Comparison of ENCODE assay signal across 10 cellular contexts in the genomic region with DNA sequence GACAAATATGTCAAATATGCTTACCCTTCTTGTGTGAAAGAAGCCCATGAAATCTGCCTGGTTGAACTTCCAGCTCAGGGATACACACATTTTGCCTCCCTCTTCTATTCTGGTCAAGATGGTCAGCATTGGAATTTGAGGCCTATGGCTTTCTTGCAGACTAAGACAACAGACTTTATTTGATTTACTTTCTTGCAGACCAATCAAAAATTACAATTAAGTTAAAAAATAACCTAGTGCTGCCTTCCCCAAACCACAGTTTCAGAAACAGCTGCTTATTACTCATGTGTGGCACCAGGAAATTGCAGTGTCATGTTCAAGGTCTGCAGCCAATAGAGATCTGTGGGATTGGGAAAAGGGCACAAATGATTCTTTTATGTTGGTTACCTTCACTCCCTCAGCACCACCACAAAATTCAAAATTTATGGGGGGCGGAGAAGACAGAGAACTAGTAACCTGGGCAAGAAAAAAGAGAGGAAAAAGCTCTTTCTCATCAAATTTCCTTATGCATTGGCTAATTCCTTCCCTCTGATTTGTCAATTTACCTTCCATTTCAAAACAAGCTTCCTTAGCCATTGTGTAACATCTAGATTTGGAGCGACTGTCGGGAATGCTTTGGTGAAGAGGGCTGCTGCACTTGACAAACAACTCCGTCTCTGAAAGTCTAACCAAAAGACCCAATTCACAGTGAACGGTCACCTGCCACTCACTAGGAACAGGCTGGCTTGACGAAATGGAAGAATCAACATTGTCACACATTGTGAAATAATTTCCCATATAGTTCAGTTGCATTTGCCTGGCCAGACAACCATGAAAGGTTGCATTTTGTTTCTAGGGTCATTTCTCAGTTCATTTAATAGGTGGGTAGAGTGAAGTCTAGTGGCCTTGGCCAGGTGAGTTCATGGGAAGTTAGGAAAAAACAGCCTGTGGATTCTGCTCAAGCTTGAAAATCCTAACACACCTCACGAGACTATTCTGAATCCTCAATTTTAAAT.
DNase-seq lines count a peak whose midpoint lies in the region; FAIRE-seq and TF ChIP-seq lines count a peak whose summit lies in the region.
"Had no signal": no experiment of that assay in that cellular context is flagged by ENCODE, and none has a peak within 500 bp of the region (broad histone marks: within the 10 kb centered on the region; RNA-seq: fewer than 3 reads in every experiment).

No MANE protein-coding gene starts in this region.

- no peaks in the 10 kb centered on the region for H3K27me3 ChIP-seq in breast epithelium
- H3K27me3 ChIP-seq in CD4-positive, alpha-beta memory T cell (ENCODE audit: insufficient read depth, low read length) = no peaks in the 10 kb centered on the region

- intact Hi-C loops in MCF 10A (cut with micrococcal nuclease) = no loop called here
- intact Hi-C loops in breast epithelium (cut with DNase I; ENCODE audit: low total_unique reads) = no loop called here
- intact Hi-C loops in CD4-positive, alpha-beta memory T cell (cut with micrococcal nuclease) = no loop called here

- H3K9me3 Mint-ChIP-seq in MCF 10A (ENCODE audit: unreplicated experiment) = no peaks in the 10 kb centered on the region
- peaks cover 0 to 2% (median 0%) of the 10 kb centered on the region in 8 donors for H3K9me3 Mint-ChIP-seq in CD4-positive, alpha-beta memory T cell
- H3K9me3 Mint-ChIP-seq: activated T-cell treated with anti-CD3 and anti-CD28 coated beads, Interleukin-2, amount 50 U/mL, for 4 hours had no signal

- CTCF ChIA-PET in MCF 10A (lab: Yijun Ruan, JAX) = interaction anchor here (0.6 to 1.1 kb wide), 2 partner anchors 44 to 305 kb away, joined by 3 to 4 read pairs; no protein-coding TSS in a partner anchor
- CTCF ChIA-PET in CD4-positive, alpha-beta memory T cell (lab: Charles Lee; ENCODE audit: partially characterized antibody) = no interaction called here

- no peak overlapping the region for H3K27ac ChIP-seq in breast epithelium
- H3K27ac ChIP-seq in CD4-positive, alpha-beta memory T cell (ENCODE audit: low read depth, low read length) = no peak overlapping the region

- POLR2A ChIA-PET in MCF 10A (lab: Yijun Ruan, JAX) = interaction anchor here (0.9 to 1.1 kb wide), 2 partner anchors 9 to 13 kb away, joined by 3 to 4 read pairs; no protein-coding TSS in a partner anchor
- POLR2A ChIA-PET in CD4-positive, alpha-beta memory T cell (lab: Charles Lee; ENCODE audit: partially characterized antibody) = no interaction called here

- no peaks in the 10 kb centered on the region for H3K27me3 Mint-ChIP-seq in MCF 10A (ENCODE audit: insufficient read depth, unreplicated experiment)
- H3K27me3 Mint-ChIP-seq in CD4-positive, alpha-beta memory T cell = no peaks in the 10 kb centered on the region

- H3K4me3 Mint-ChIP-seq in MCF 10A (ENCODE audit: unreplicated experiment) = no peak overlapping the region
- H3K4me3 Mint-ChIP-seq in CD4-positive, alpha-beta memory T cell = no peak overlapping the region
- H3K4me3 Mint-ChIP-seq: activated T-cell treated with anti-CD3 and anti-CD28 coated beads, Interleukin-2, amount 50 U/mL, for 4 hours had no signal

- no peaks in the 10 kb centered on the region for H3K9me3 ChIP-seq in breast epithelium
- H3K9me3 ChIP-seq in CD4-positive, alpha-beta memory T cell (ENCODE audit: control insufficient read depth in 1 of 2, low read length in 2 of 2) = no peaks in the 10 kb centered on the region

- H3K4me1 ChIP-seq in breast epithelium = no peaks in the 10 kb centered on the region
- no peaks in the 10 kb centered on the region for H3K4me1 ChIP-seq in CD4-positive, alpha-beta memory T cell (ENCODE audit: insufficient read depth, low read length)

- BruUV-seq in MCF 10A (replicated peaks; lab: Mats Ljungman, UMichigan) = no TSS peak

- no peak for TF ChIP-seq CTCF in MCF 10A (IDR thresholded peaks at IDR 0.05; ENCODE audit: unreplicated experiment)
- no peak for TF ChIP-seq CTCF in breast epithelium (IDR thresholded peaks at IDR 0.05)
- TF ChIP-seq CTCF in fibroblast of mammary gland (conservative IDR thresholded peaks at IDR 0.05; ENCODE audit: control insufficient read depth, insufficient read depth, low read depth, low read length) = no peak

- no peaks in the 10 kb centered on the region for H3K36me3 Mint-ChIP-seq in MCF 10A (ENCODE audit: insufficient read depth, unreplicated experiment)
- peaks cover 0 to 14% of the 10 kb centered on the region in 2 donors for H3K36me3 Mint-ChIP-seq in CD4-positive, alpha-beta memory T cell

- H3K27ac Mint-ChIP-seq in MCF 10A (ENCODE audit: low read depth, unreplicated experiment) = no peak overlapping the region
- no peak overlapping the region for H3K27ac Mint-ChIP-seq in CD4-positive, alpha-beta memory T cell

- no peaks in the 10 kb centered on the region for H3K36me3 ChIP-seq in breast epithelium
- no peaks in the 10 kb centered on the region for H3K36me3 ChIP-seq in CD4-positive, alpha-beta memory T cell (ENCODE audit: insufficient read depth, low read length)

- H3K4me1 Mint-ChIP-seq in MCF 10A (ENCODE audit: insufficient read depth, unreplicated experiment) = peaks cover 8% of the 10 kb centered on the region
- peaks cover 0 to 1% (median 0%) of the 10 kb centered on the region in 4 donors for H3K4me1 Mint-ChIP-seq in CD4-positive, alpha-beta memory T cell

- FAIRE-seq in urothelium cell line (lab: Jason Lieb, UNC) = no peak

- DNase-seq in MCF 10A (ENCODE audit: unreplicated experiment) (peak; percentile 64), breast epithelium (ENCODE audit: low spot score in 2 of 2) (no peak), MV-4-11 (lab: John Stamatoyannopoulos, UW) (peak; percentile 61), fibroblast of mammary gland (ENCODE audit: low read depth) (peak; percentile 86), urothelium cell line (ENCODE audit: low spot score) (peak; percentile 22), COR-L47 (lab: John Stamatoyannopoulos, UW) (no peak)
- DNase-seq in activated T-cell treated with anti-CD3 and anti-CD28 coated beads, Interleukin-2, amount 50 U/mL, for 1 hour = no peak
- no peak for DNase-seq in CD4-positive, alpha-beta memory T cell
- DNase-seq: 8988T; activated T-cell treated with anti-CD3 and anti-CD28 coated beads, Interleukin-2, amount 50 U/mL, for 4 hours had no signal

- H3K4me3 ChIP-seq in breast epithelium (no peak overlapping the region), fibroblast of mammary gland (ENCODE audit: control insufficient read depth, low read depth, low read length) (no peak overlapping the region)
- H3K4me3 ChIP-seq in CD4-positive, alpha-beta memory T cell (ENCODE audit: low read length in 2 of 2) = no peak overlapping the region

- TF ChIP-seq POLR2A in breast epithelium (IDR thresholded peaks at IDR 0.05) = no peak

Comparison
In these comparisons a context has a peak if more than half of its experiments do, and no peak if none do; other contexts are left out.
1. DNase-seq: peak in MCF 10A (single experiment), MV-4-11 (single experiment), fibroblast of mammary gland (single experiment) and urothelium cell line (single experiment); none in breast epithelium (0 of 2), activated T-cell treated with anti-CD3 and anti-CD28 coated beads, Interleukin-2, amount 50 U/mL, for 1 hour (single experiment), COR-L47 (single experiment) and CD4-positive, alpha-beta memory T cell (0 of 5).